In genomic region chr13:105616313-105617075, GRCh38 we compare ENCODE assay signal across 18 cellular contexts.
"Had no signal": no experiment of that assay in that cellular context is flagged by ENCODE, and none has a peak within 500 bp of the region (broad histone marks: within the 10 kb centered on the region; RNA-seq: fewer than 3 reads in every experiment).

No MANE protein-coding gene starts in this region.

- H3K9me3 Mint-ChIP-seq: activated B cell treated with CpG ODN at 0.5 μM for 24 hours; activated CD4-positive, alpha-beta T cell treated with anti-CD3 and anti-CD28 coated beads, Interleukin-2, amount 10 ng/mL, durations not matched to agents 24 days and 14 days; type B pancreatic cell had no signal

- H3K27me3 Mint-ChIP-seq: activated B cell treated with CpG ODN at 0.5 μM for 24 hours; activated CD4-positive, alpha-beta T cell treated with anti-CD3 and anti-CD28 coated beads, Interleukin-2, amount 10 ng/mL, durations not matched to agents 24 days and 14 days; dendritic cell treated with granulocyte-macrophage colony-stimulating factor and Interleukin-4, amounts not matched to agents 40 ng/mL and 50 ng/mL, for 4 days; effector memory CD8-positive, alpha-beta T cell; stimulated activated memory B cell treated with anti-CD40 and anti-IgM and Interleukin-4, amounts not matched to agents 10 μg/mL and 1 μg/mL and 100 μg/mL, for 72 hours; type B pancreatic cell had no signal

- H3K27ac ChIP-seq: body of pancreas, prostate gland, spleen had no signal

- H3K4me3 ChIP-seq: body of pancreas, lung, prostate gland, spleen had no signal

- DNase-seq: activated B cell treated with CpG ODN at 0.5 μM for 24 hours; activated CD4-positive, alpha-beta T cell treated with anti-CD3 and anti-CD28 coated beads, Interleukin-2, amount 10 ng/mL, durations not matched to agents 24 days and 14 days; activated naive CD4-positive, alpha-beta T cell treated with Interleukin-2 at 50 U/mL for 16 hours; body of pancreas; central memory CD4-positive, alpha-beta T cell; effector memory CD8-positive, alpha-beta T cell; erythroblast; immature natural killer cell; natural killer cell; occipital lobe; spleen; stimulated activated CD4-positive, alpha-beta T cell treated with anti-CD3 and anti-CD28 coated beads, Interleukin-1b, Interleukin-23, amount 100 ng/mL, for 48 hours had no signal

- H3K27me3 ChIP-seq: body of pancreas, spleen had no signal

- ATAC-seq: body of pancreas; effector memory CD8-positive, alpha-beta T cell; natural killer cell; sciatic nerve; stimulated activated memory B cell treated with anti-CD40 and anti-IgM and Interleukin-4, amounts not matched to agents 10 μg/mL and 1 μg/mL and 100 μg/mL, for 72 hours had no signal

- H3K4me3 Mint-ChIP-seq: activated B cell treated with CpG ODN at 0.5 μM for 24 hours; activated CD4-positive, alpha-beta T cell treated with anti-CD3 and anti-CD28 coated beads, Interleukin-2, amount 10 ng/mL, durations not matched to agents 24 days and 14 days; dendritic cell treated with granulocyte-macrophage colony-stimulating factor and Interleukin-4, amounts not matched to agents 40 ng/mL and 50 ng/mL, for 4 days; effector memory CD8-positive, alpha-beta T cell; immature natural killer cell; natural killer cell; stimulated activated memory B cell treated with anti-CD40 and anti-IgM and Interleukin-4, amounts not matched to agents 10 μg/mL and 1 μg/mL and 100 μg/mL, for 72 hours; type B pancreatic cell had no signal

- H3K4me1 Mint-ChIP-seq: activated B cell treated with CpG ODN at 0.5 μM for 24 hours; activated CD4-positive, alpha-beta T cell treated with anti-CD3 and anti-CD28 coated beads, Interleukin-2, amount 10 ng/mL, durations not matched to agents 24 days and 14 days; immature natural killer cell; natural killer cell; stimulated activated memory B cell treated with anti-CD40 and anti-IgM and Interleukin-4, amounts not matched to agents 10 μg/mL and 1 μg/mL and 100 μg/mL, for 72 hours had no signal

- H3K36me3 ChIP-seq: prostate gland, spleen had no signal

- H3K36me3 Mint-ChIP-seq: immature natural killer cell; natural killer cell; stimulated activated memory B cell treated with anti-CD40 and anti-IgM and Interleukin-4, amounts not matched to agents 10 μg/mL and 1 μg/mL and 100 μg/mL, for 72 hours; type B pancreatic cell had no signal

- H3K27ac Mint-ChIP-seq: activated B cell treated with CpG ODN at 0.5 μM for 24 hours; activated CD4-positive, alpha-beta T cell treated with anti-CD3 and anti-CD28 coated beads, Interleukin-2, amount 10 ng/mL, durations not matched to agents 24 days and 14 days; dendritic cell treated with granulocyte-macrophage colony-stimulating factor and Interleukin-4, amounts not matched to agents 40 ng/mL and 50 ng/mL, for 4 days; effector memory CD8-positive, alpha-beta T cell; immature natural killer cell; natural killer cell; stimulated activated memory B cell treated with anti-CD40 and anti-IgM and Interleukin-4, amounts not matched to agents 10 μg/mL and 1 μg/mL and 100 μg/mL, for 72 hours; type B pancreatic cell had no signal

- H3K4me1 ChIP-seq: body of pancreas, prostate gland, spleen had no signal

- H3K9me3 ChIP-seq: body of pancreas, prostate gland had no signal
